29 cellular contexts compared by ENCODE assay signal in genomic region chr10:128567561-128567960, GRCh38.
DNase-seq lines count a peak whose midpoint lies in the region; ATAC-seq, FAIRE-seq and TF ChIP-seq lines count a peak whose summit lies in the region.
"Had no signal": no experiment of that assay in that cellular context is flagged by ENCODE, and none has a peak within 500 bp of the region (broad histone marks: within the 10 kb centered on the region; RNA-seq: fewer than 3 reads in every experiment).

No MANE protein-coding gene starts in this region.

- no peaks in the 10 kb centered on the region for H4K20me1 ChIP-seq in OCI-LY7 (ENCODE audit: insufficient read depth, low read length)

- no peak for FAIRE-seq in H54 (lab: Jason Lieb, UNC)
- FAIRE-seq: endometrium, HTR-8/SVneo had no signal

- TF ChIP-seq CTCF in A673 (conservative IDR thresholded peaks at IDR 0.05; ENCODE audit: low read depth, low read length) (0 out of 2 replicates have a peak, but pooled peaks have one; percentile 9), LNCaP clone FGC (IDR thresholded peaks at IDR 0.05; ENCODE audit: control insufficient read depth, extremely low read depth, insufficient read depth) (peak; percentile 51), nephron (IDR thresholded peaks at IDR 0.05; ENCODE audit: unreplicated experiment in 3 of 3) (no peak), OCI-LY7 (conservative IDR thresholded peaks at IDR 0.05; ENCODE audit: low read length) (no peak)

- H3K27ac ChIP-seq in A673 (ENCODE audit: low read depth, low read length, poor library complexity, severe bottlenecking): no peak overlapping the region
- H3K27ac ChIP-seq in OCI-LY7 (ENCODE audit: low read depth, low read length, poor library complexity, severe bottlenecking): no peak overlapping the region
- H3K27ac ChIP-seq: gastroesophageal sphincter, lower lobe of right lung had no signal

- peak; percentile 78 for ATAC-seq in Right ventricle myocardium superior (ENCODE audit: poor library complexity)
- ATAC-seq in GM21390 (IDR thresholded peaks at IDR 0.05; ENCODE audit: unreplicated experiment): no peak
- ATAC-seq: gastroesophageal sphincter, lower lobe of right lung, SK-N-SH treated with all-trans-retinoic acid at 6 μM for 48 hours, T-helper 17 cell had no signal

- H3K27me3 Mint-ChIP-seq in nephron (ENCODE audit: low read depth): peaks cover 35% of the 10 kb centered on the region
- H3K27me3 Mint-ChIP-seq: B cell; stimulated activated naive CD8-positive, alpha-beta T cell treated with anti-CD3 and anti-CD28 coated beads, Interleukin-15, Interleukin-2, amounts not matched to agents 100 ng/mL and 50 ng/mL, for 24 hours; T-helper 17 cell had no signal

- H3K4me3 ChIP-seq in A673 (ENCODE audit: low read depth, low read length, poor library complexity, severe bottlenecking): no peak overlapping the region
- no peak overlapping the region for H3K4me3 ChIP-seq in LNCaP clone FGC (ENCODE audit: low read depth, low read length)
- no peak overlapping the region for H3K4me3 ChIP-seq in OCI-LY7 (ENCODE audit: low read depth, low read length, poor library complexity, severe bottlenecking)
- H3K4me3 ChIP-seq: lower lobe of right lung had no signal

- no peaks in the 10 kb centered on the region for H3K36me3 Mint-ChIP-seq in nephron (ENCODE audit: low read depth)
- H3K36me3 Mint-ChIP-seq: activated naive CD8-positive, alpha-beta T cell treated with anti-CD3 and anti-CD28 coated beads for 36 hours; CD8-positive, alpha-beta memory T cell had no signal

- no peak overlapping the region for H2AFZ ChIP-seq in OCI-LY7 (ENCODE audit: low read length)

- peak overlapping the region in 2 of 3 experiments; percentile 12 to 51 for H3K27ac Mint-ChIP-seq in nephron
- H3K27ac Mint-ChIP-seq: activated naive CD8-positive, alpha-beta T cell treated with anti-CD3 and anti-CD28 coated beads for 36 hours; B cell; CD8-positive, alpha-beta memory T cell; stimulated activated naive CD8-positive, alpha-beta T cell treated with anti-CD3 and anti-CD28 coated beads, Interleukin-15, Interleukin-2, amounts not matched to agents 100 ng/mL and 50 ng/mL, for 24 hours; T-helper 17 cell had no signal

- CTCF ChIA-PET in A673 (lab: Charles Lee) (no interaction called here), OCI-LY7 (lab: Charles Lee; ENCODE audit: unreplicated experiment) (no interaction called here)

- H3K79me2 ChIP-seq in OCI-LY7 (ENCODE audit: insufficient read depth, low read depth, low read length): no peaks in the 10 kb centered on the region

- H3K36me3 ChIP-seq in A673 (ENCODE audit: insufficient read depth, low read length, poor library complexity, severe bottlenecking): no peaks in the 10 kb centered on the region
- no peaks in the 10 kb centered on the region for H3K36me3 ChIP-seq in OCI-LY7 (ENCODE audit: insufficient read depth, low read length)
- H3K36me3 ChIP-seq: gastroesophageal sphincter, lower lobe of right lung had no signal

- H3K4me3 Mint-ChIP-seq in nephron: no peak overlapping the region
- H3K4me3 Mint-ChIP-seq: activated naive CD8-positive, alpha-beta T cell treated with anti-CD3 and anti-CD28 coated beads for 36 hours; B cell; CD8-positive, alpha-beta memory T cell; stimulated activated naive CD8-positive, alpha-beta T cell treated with anti-CD3 and anti-CD28 coated beads, Interleukin-15, Interleukin-2, amounts not matched to agents 100 ng/mL and 50 ng/mL, for 24 hours; T-helper 17 cell had no signal

- H3K4me1 ChIP-seq in A673 (ENCODE audit: insufficient read depth, low read length, poor library complexity, severe bottlenecking) (no peaks in the 10 kb centered on the region), OCI-LY7 (ENCODE audit: insufficient read depth, low read length, poor library complexity, severe bottlenecking) (no peaks in the 10 kb centered on the region)
- H3K4me1 ChIP-seq: gastroesophageal sphincter, lower lobe of right lung had no signal

- peaks cover 36% of the 10 kb centered on the region for H3K4me1 Mint-ChIP-seq in nephron
- H3K4me1 Mint-ChIP-seq: activated naive CD8-positive, alpha-beta T cell treated with anti-CD3 and anti-CD28 coated beads for 36 hours; B cell; CD8-positive, alpha-beta memory T cell; T-helper 17 cell had no signal

- intact Hi-C loops in A673 (cut with micrococcal nuclease; ENCODE audit: unreplicated experiment): no loop called here
- intact Hi-C loops in Right ventricle myocardium superior (cut with DNase I): no loop called here
- intact Hi-C loops in OCI-LY7 (cut with micrococcal nuclease; ENCODE audit: unreplicated experiment): no loop called here

- POLR2A ChIA-PET in A673 (lab: Charles Lee; ENCODE audit: low non-redundant PET) (no interaction called here), OCI-LY7 (lab: Charles Lee) (no interaction called here)

- no peaks in the 10 kb centered on the region for H3K9me2 ChIP-seq in OCI-LY7 (ENCODE audit: insufficient read depth, low read length)

- no peaks in the 10 kb centered on the region for H3K27me3 ChIP-seq in A673 (replicated peaks; ENCODE audit: insufficient read depth, low read depth, low read length, poor library complexity)

- DNase-seq in A673 (ENCODE audit: low spot score) (no peak), LNCaP clone FGC (ENCODE audit: low read depth) (no peak), Right ventricle myocardium superior (no peak), H54 (ENCODE audit: insufficient read length, low spot score) (no peak), OCI-LY7 (ENCODE audit: low spot score) (no peak), T-helper 2 cell (no peak)
- DNase-seq: activated CD4-positive, alpha-beta T cell treated with anti-CD3 and anti-CD28 coated beads for 48 hours; activated CD8-positive, alpha-beta memory T cell treated with anti-CD3 and anti-CD28 coated beads for 24 hours; activated effector memory CD4-positive, alpha-beta T cell treated with Interleukin-2 at 50 U/mL for 16 hours; activated naive CD8-positive, alpha-beta T cell treated with anti-CD3 and anti-CD28 coated beads for 36 hours; aorta; caudate nucleus; CD8-positive, alpha-beta memory T cell; dermis blood vessel endothelial cell; DMS153; islet precursor cell; lower lobe of right lung; MV-4-11; NCI-H146; NCI-H446 treated with DMSO at 0.1 percent for 48 hours; T-helper 17 cell had no signal

- BruUV-seq in A673 (replicated peaks; lab: Mats Ljungman, UMichigan) (no TSS peak), OCI-LY7 (replicated peaks; lab: Mats Ljungman, UMichigan) (no TSS peak)

- no peak overlapping the region for H3K4me2 ChIP-seq in OCI-LY7 (ENCODE audit: low read length)

- H3K9me3 Mint-ChIP-seq in nephron: peaks cover 5% of the 10 kb centered on the region
- H3K9me3 Mint-ChIP-seq: CD8-positive, alpha-beta memory T cell; stimulated activated naive CD8-positive, alpha-beta T cell treated with anti-CD3 and anti-CD28 coated beads, Interleukin-15, Interleukin-2, amounts not matched to agents 100 ng/mL and 50 ng/mL, for 24 hours had no signal

- H3K9me3 ChIP-seq in A673 (ENCODE audit: low read depth, low read length, poor library complexity, severe bottlenecking) (no peaks in the 10 kb centered on the region), OCI-LY7 (ENCODE audit: low read length) (no peaks in the 10 kb centered on the region)
- H3K9me3 ChIP-seq: lower lobe of right lung had no signal

- TF ChIP-seq POLR2A in H54 (IDR thresholded peaks at IDR 0.05; ENCODE audit: low read depth, low read length): no peak

Comparison
In these comparisons a context has a peak if more than half of its experiments do, and no peak if none do; other contexts are left out.
1. CTCF ChIP-seq: peak in A673 (single experiment) and LNCaP clone FGC (single experiment); none in nephron (0 of 3) and OCI-LY7 (single experiment).